ENCODE assay signal across 14 cellular contexts in the genomic region with DNA sequence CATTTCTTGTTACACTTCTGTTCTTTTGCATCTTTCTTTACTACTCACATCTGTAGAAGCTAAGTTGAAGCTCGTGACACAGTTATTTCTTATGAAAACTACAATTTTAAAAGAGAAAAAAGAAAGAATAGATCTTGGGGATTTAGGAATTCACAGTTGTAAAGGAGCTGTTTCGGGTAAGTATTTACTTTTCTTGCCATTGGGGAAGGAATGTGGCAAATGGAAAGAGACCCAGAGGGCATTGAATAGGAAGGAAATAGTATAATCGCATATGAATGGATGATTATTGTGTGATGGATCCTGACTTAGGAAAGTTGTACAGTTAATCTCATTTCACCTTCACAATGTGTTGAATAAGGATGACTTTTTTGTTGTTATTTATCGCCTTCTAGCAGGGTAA.
DNase-seq lines count a peak whose midpoint lies in the region; ATAC-seq and TF ChIP-seq lines count a peak whose summit lies in the region.
"Had no signal": no experiment of that assay in that cellular context is flagged by ENCODE, and none has a peak within 500 bp of the region (broad histone marks: within the 10 kb centered on the region; RNA-seq: fewer than 3 reads in every experiment).

No MANE protein-coding gene starts in this region.

- no peak overlapping the region for H3K9ac ChIP-seq in H9 (ENCODE audit: extremely low read depth, insufficient read length, low read length)
- no peak overlapping the region for H3K9ac ChIP-seq in HUES64 (ENCODE audit: low read depth, low read length)
- H3K9ac ChIP-seq in iPS-20b (ENCODE audit: low read depth, low read length), result no peak overlapping the region

- no peak overlapping the region for H3K4me3 Mint-ChIP-seq in H9
- H3K4me3 Mint-ChIP-seq: CD4-positive, alpha-beta memory T cell had no signal

- H2BK120ac ChIP-seq in H9 (ENCODE audit: low read depth, low read length, poor library complexity, severe bottlenecking), result no peak overlapping the region

- H3K4me1 ChIP-seq in H9 (ENCODE audit: insufficient read depth, low read length), result peaks cover 9% of the 10 kb centered on the region
- peaks cover 51% of the 10 kb centered on the region for H3K4me1 ChIP-seq in HUES64 (ENCODE audit: insufficient read depth, low read length)
- H3K4me1 ChIP-seq in iPS-20b (ENCODE audit: insufficient read depth, low read length), result peaks cover 35% of the 10 kb centered on the region

- peaks cover 0 to 3% of the 10 kb centered on the region in 2 experiments; a peak in 2 of 5 replicates for H3K9me3 Mint-ChIP-seq in H9

- peaks cover 0 to 11% (median 2%) of the 10 kb centered on the region in 3 experiments; a peak in 1 of 7 replicates for H3K36me3 Mint-ChIP-seq in H9 (ENCODE audit: insufficient read depth in 1 of 3, low read depth in 3 of 3)
- H3K36me3 Mint-ChIP-seq: CD4-positive, alpha-beta memory T cell had no signal

- H3K23me2 ChIP-seq in H9 (ENCODE audit: insufficient read length, low read depth, low read length, poor library complexity, severe bottlenecking), result no peaks in the 10 kb centered on the region

- H3K4me3 ChIP-seq in HUES64 (ENCODE audit: low read length) (no peak overlapping the region), iPS-20b (ENCODE audit: low read length) (peak overlapping the region; percentile 18; the same call in 1 of the 2 replicates)

- no peaks in the 10 kb centered on the region for H3K9me3 ChIP-seq in H9 (ENCODE audit: control insufficient read depth, low read depth, low read length)
- no peaks in the 10 kb centered on the region for H3K9me3 ChIP-seq in HUES64 (ENCODE audit: insufficient read depth, low read depth, low read length)
- H3K9me3 ChIP-seq in iPS-20b (ENCODE audit: insufficient read depth, low read depth, low read length), result no peaks in the 10 kb centered on the region

- no peak overlapping the region for H3K23ac ChIP-seq in H9 (ENCODE audit: insufficient read length, low read depth, low read length)

- no peaks in the 10 kb centered on the region for H3K79me1 ChIP-seq in H9 (ENCODE audit: insufficient read depth, low read depth, low read length, poor library complexity, severe bottlenecking)

- no peak overlapping the region for H3K4me2 ChIP-seq in H9 (ENCODE audit: insufficient read depth, insufficient read length, low read length)

- H3K4me1 Mint-ChIP-seq in H9, result peaks cover 33 to 36% of the 10 kb centered on the region in 2 experiments
- H3K4me1 Mint-ChIP-seq: CD4-positive, alpha-beta memory T cell had no signal

- TF ChIP-seq CTCF in H9 (conservative IDR thresholded peaks at IDR 0.05), result no peak

- H4K20me1 ChIP-seq in H9 (ENCODE audit: control insufficient read depth, insufficient read depth, insufficient read length), result no peaks in the 10 kb centered on the region

- H2AK5ac ChIP-seq in H9 (ENCODE audit: insufficient read length, low read length), result no peak overlapping the region

- DNase-seq in H9 (no peak), MV-4-11 (lab: John Stamatoyannopoulos, UW) (no peak)
- DNase-seq in stimulated activated CD4-positive, alpha-beta T cell treated with anti-CD3 and anti-CD28 coated beads, Interleukin-12 subunit alpha, Interleukin-12 subunit beta, amount 100 ng/mL, for 4 hours, result no peak
- DNase-seq: C1 segment of cervical spinal cord; Calu3; CD4-positive, alpha-beta memory T cell; COR-L47; DMS53; DMS79 treated with DMSO at 0.1 percent for 48 hours; GF-D8 had no signal

- no peak overlapping the region for H3K4ac ChIP-seq in H9 (ENCODE audit: low read depth, low read length)

- H3K36me3 ChIP-seq in HUES64 (ENCODE audit: insufficient read depth, low read length), result no peaks in the 10 kb centered on the region
- no peaks in the 10 kb centered on the region for H3K36me3 ChIP-seq in iPS-20b (ENCODE audit: insufficient read depth, low read depth, low read length)

- H2BK15ac ChIP-seq in H9 (ENCODE audit: low read depth, low read length), result no peak overlapping the region

- no peak overlapping the region for H4K91ac ChIP-seq in H9 (ENCODE audit: insufficient read length, low read depth, low read length)

- H4K5ac ChIP-seq in H9 (ENCODE audit: insufficient read length, low read depth, low read length), result no peak overlapping the region

- WGBS in H9 (ENCODE audit: extremely low coverage, insufficient read length, low lambda C conversion rate), result no CpG with 5 or more reads among the region's 4 CpGs
- WGBS in HUES64, result 42% methylated on average over 3 of the region's 4 CpGs

- H2AFZ ChIP-seq in H9 (ENCODE audit: low read length), result no peak overlapping the region

- H2BK12ac ChIP-seq in H9 (ENCODE audit: insufficient read length, low read depth, low read length), result no peak overlapping the region

- H3K27me3 Mint-ChIP-seq in H9 (ENCODE audit: low read depth), result no peaks in the 10 kb centered on the region
- H3K27me3 Mint-ChIP-seq: CD4-positive, alpha-beta memory T cell had no signal

- no peak overlapping the region for H3K18ac ChIP-seq in H9 (ENCODE audit: insufficient read length, low read depth, low read length)

- ATAC-seq in GM18870 (IDR thresholded peaks at IDR 0.05; ENCODE audit: unreplicated experiment), result no peak
- ATAC-seq: HCT116 had no signal

- H2BK5ac ChIP-seq in H9 (ENCODE audit: insufficient read length, low read length), result no peak overlapping the region

- H3K27ac Mint-ChIP-seq in H9, result peak overlapping the region; percentile 3 to 95 (median 80); a peak in 6 of 7 replicates
- H3K27ac Mint-ChIP-seq: CD4-positive, alpha-beta memory T cell had no signal

- H3K56ac ChIP-seq in H9 (ENCODE audit: insufficient read length, low read depth, low read length), result no peak overlapping the region

- H3K27me3 ChIP-seq in H9 (ENCODE audit: insufficient read depth, low read length), result no peaks in the 10 kb centered on the region
- no peaks in the 10 kb centered on the region for H3K27me3 ChIP-seq in HUES64 (ENCODE audit: insufficient read depth, low read length)
- no peaks in the 10 kb centered on the region for H3K27me3 ChIP-seq in iPS-20b (ENCODE audit: insufficient read depth, low read length)

- no peak overlapping the region for H3K14ac ChIP-seq in H9 (ENCODE audit: insufficient read depth, low read length)

- H4K8ac ChIP-seq in H9 (replicated peaks; ENCODE audit: insufficient read length, low read depth, low read length), result no peak overlapping the region

- H3K79me2 ChIP-seq in H9 (ENCODE audit: insufficient read depth, low read length), result no peaks in the 10 kb centered on the region

- H2BK20ac ChIP-seq in H9 (ENCODE audit: low read depth, low read length, poor library complexity, severe bottlenecking), result no peak overlapping the region

- no peak overlapping the region for H3T11ph ChIP-seq in H9 (ENCODE audit: low read length)

- H3K27ac ChIP-seq in H9 (ENCODE audit: insufficient read length, low read depth, low read length), result peak overlapping the region; percentile 40
- peak overlapping the region; percentile 67 for H3K27ac ChIP-seq in HUES64 (ENCODE audit: low read depth, low read length)
- H3K27ac ChIP-seq in iPS-20b (ENCODE audit: low read length), result no peak overlapping the region
